In genomic region chr2:2825516-2826208, GRCh38 we compare ENCODE assay signal across 19 cellular contexts.
"Had no signal": no experiment of that assay in that cellular context is flagged by ENCODE, and none has a peak within 500 bp of the region (broad histone marks: within the 10 kb centered on the region; RNA-seq: fewer than 3 reads in every experiment).

No MANE protein-coding gene starts in this region.

- H3K27ac ChIP-seq: adrenal gland, tibial artery had no signal

- H3K4me1 Mint-ChIP-seq: activated B cell treated with CpG ODN at 0.5 μM for 24 hours, mesothelial cell of epicardium, T-cell had no signal

- ATAC-seq: activated CD8-positive, alpha-beta T cell treated with anti-CD3 and anti-CD28 coated beads, Interleukin-2, amount 10 ng/mL, durations not matched to agents 7 days and 5 days; activated naive CD4-positive, alpha-beta T cell treated with anti-CD3 and anti-CD28 coated beads, Interleukin-2, amount 50 U/mL, for 72 hours; effector memory CD8-positive, alpha-beta T cell; left colon; T-cell had no signal

- H3K27me3 Mint-ChIP-seq: activated B cell treated with CpG ODN at 0.5 μM for 24 hours; effector memory CD8-positive, alpha-beta T cell had no signal

- H3K4me3 Mint-ChIP-seq: activated B cell treated with CpG ODN at 0.5 μM for 24 hours; activated CD8-positive, alpha-beta T cell treated with anti-CD3 and anti-CD28 coated beads, Interleukin-2, amount 10 ng/mL, durations not matched to agents 7 days and 5 days; effector memory CD8-positive, alpha-beta T cell; mesothelial cell of epicardium; nephron; T-cell had no signal

- H3K36me3 ChIP-seq: adrenal gland, tibial artery had no signal

- H3K4me3 ChIP-seq: adrenal gland, lung, tibial artery had no signal

- H3K4me1 ChIP-seq: adrenal gland, tibial artery had no signal

- H3K27ac Mint-ChIP-seq: activated B cell treated with CpG ODN at 0.5 μM for 24 hours; activated CD8-positive, alpha-beta T cell treated with anti-CD3 and anti-CD28 coated beads, Interleukin-2, amount 10 ng/mL, durations not matched to agents 7 days and 5 days; activated naive CD4-positive, alpha-beta T cell treated with anti-CD3 and anti-CD28 coated beads, Interleukin-2, amount 50 U/mL, for 72 hours; effector memory CD8-positive, alpha-beta T cell; mesothelial cell of epicardium; nephron; T-cell had no signal

- DNase-seq: activated B cell treated with CpG ODN at 0.5 μM for 24 hours; activated CD4-positive, alpha-beta T cell treated with anti-CD3 and anti-CD28 coated beads for 4 hours; activated CD8-positive, alpha-beta T cell treated with anti-CD3 and anti-CD28 coated beads, Interleukin-2, amount 10 ng/mL, durations not matched to agents 7 days and 5 days; activated gamma-delta T cell treated with Interleukin-2 at 50 U/mL for 16 hours; dermis blood vessel endothelial cell; effector memory CD8-positive, alpha-beta T cell; foreskin fibroblast; hippocampal formation; left colon; nucleus accumbens; stimulated activated CD8-positive, alpha-beta memory T cell treated with anti-CD3 and anti-CD28 coated beads, Interleukin-4, amount 100 ng/mL, for 48 hours; stimulated activated naive CD4-positive, alpha-beta T cell had no signal

- H3K27me3 ChIP-seq: adrenal gland, tibial artery had no signal

- H3K36me3 Mint-ChIP-seq: activated naive CD4-positive, alpha-beta T cell treated with anti-CD3 and anti-CD28 coated beads, Interleukin-2, amount 50 U/mL, for 72 hours; mesothelial cell of epicardium; T-cell had no signal
